ENCODE assay signal across 9 cellular contexts in the genomic region with DNA sequence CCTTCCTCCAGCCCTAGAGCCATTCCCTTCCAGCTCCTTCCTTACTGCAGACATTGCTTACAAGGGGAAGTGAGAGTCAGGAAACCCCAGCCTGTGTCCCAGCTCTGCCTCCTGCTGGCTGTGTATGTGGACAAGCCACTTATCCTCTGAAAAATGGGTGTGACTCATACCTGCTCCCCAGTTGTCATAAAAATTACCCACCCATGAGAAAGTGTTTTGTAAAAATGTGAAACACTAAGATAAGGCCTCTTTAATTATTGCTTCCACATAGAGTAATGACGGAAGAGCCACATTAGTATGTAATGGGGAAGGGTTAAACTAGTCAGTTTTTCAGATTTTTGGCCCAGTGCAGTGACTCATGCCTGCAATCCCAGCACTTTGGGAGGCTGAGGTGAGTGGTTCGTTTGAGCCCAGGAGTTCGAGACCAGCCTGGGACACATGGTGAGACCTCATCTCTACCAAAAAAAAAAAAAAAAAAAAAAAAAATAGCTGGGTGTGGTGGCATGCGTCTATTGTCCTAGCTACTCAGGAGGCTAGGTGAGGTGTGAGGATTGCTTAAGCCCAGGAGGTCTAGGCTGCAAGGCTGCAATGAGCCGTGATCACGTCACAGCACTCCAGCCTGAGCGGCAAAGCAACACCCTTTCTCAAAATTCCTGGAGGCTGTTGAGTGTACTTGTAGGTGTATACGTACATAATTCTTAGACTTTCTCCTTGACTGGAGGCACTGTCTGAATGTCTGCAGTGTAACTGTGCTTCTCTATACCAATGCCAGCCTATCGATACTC.
DNase-seq lines count a peak whose midpoint lies in the region; ATAC-seq and TF ChIP-seq lines count a peak whose summit lies in the region.
"Had no signal": no experiment of that assay in that cellular context is flagged by ENCODE, and none has a peak within 500 bp of the region (broad histone marks: within the 10 kb centered on the region; RNA-seq: fewer than 3 reads in every experiment).

No MANE protein-coding gene starts in this region.

- peak; percentile 19 for TF ChIP-seq CTCF in nephron progenitor cell (IDR thresholded peaks at IDR 0.05)
- no peak for TF ChIP-seq CTCF in vagina (IDR thresholded peaks at IDR 0.05)
- no peak for TF ChIP-seq CTCF in activated CD8-positive, alpha-beta T cell treated with anti-CD3 and anti-CD28 coated beads for 36 hours (IDR thresholded peaks at IDR 0.05)

- no peaks in the 10 kb centered on the region for H3K36me3 Mint-ChIP-seq in nephron progenitor cell (ENCODE audit: low read depth)
- no peaks in the 10 kb centered on the region for H3K36me3 Mint-ChIP-seq in activated CD4-positive, alpha-beta memory T cell treated with anti-CD3 and anti-CD28 coated beads for 36 hours
- no peaks in the 10 kb centered on the region for H3K36me3 Mint-ChIP-seq in activated CD8-positive, alpha-beta T cell treated with anti-CD3 and anti-CD28 coated beads for 36 hours (ENCODE audit: low read depth)
- H3K36me3 Mint-ChIP-seq: IgD-negative memory B cell had no signal

- H3K27me3 Mint-ChIP-seq in nephron progenitor cell (ENCODE audit: low read depth, poor library complexity): peaks cover 4% of the 10 kb centered on the region
- H3K27me3 Mint-ChIP-seq in activated CD4-positive, alpha-beta memory T cell treated with anti-CD3 and anti-CD28 coated beads for 36 hours: peaks cover 1% of the 10 kb centered on the region
- H3K27me3 Mint-ChIP-seq in activated CD8-positive, alpha-beta T cell treated with anti-CD3 and anti-CD28 coated beads for 36 hours: peaks cover 5% of the 10 kb centered on the region

- H3K27ac Mint-ChIP-seq in nephron progenitor cell: no peak overlapping the region
- H3K27ac Mint-ChIP-seq in activated CD4-positive, alpha-beta memory T cell treated with anti-CD3 and anti-CD28 coated beads for 36 hours: no peak overlapping the region
- no peak overlapping the region for H3K27ac Mint-ChIP-seq in activated CD8-positive, alpha-beta T cell treated with anti-CD3 and anti-CD28 coated beads for 36 hours
- H3K27ac Mint-ChIP-seq: IgD-negative memory B cell had no signal

- no peak overlapping the region for H3K4me3 ChIP-seq in vagina

- no peak for ATAC-seq in activated CD8-positive, alpha-beta T cell treated with anti-CD3 and anti-CD28 coated beads for 36 hours

- H3K9me3 ChIP-seq in vagina: no peaks in the 10 kb centered on the region

- intact Hi-C loops in vagina (cut with DNase I): no loop called here
- intact Hi-C loops in activated CD4-positive, alpha-beta memory T cell treated with anti-CD3 and anti-CD28 coated beads for 36 hours (cut with micrococcal nuclease): no loop called here
- intact Hi-C loops in activated CD8-positive, alpha-beta T cell treated with anti-CD3 and anti-CD28 coated beads for 36 hours (cut with micrococcal nuclease): no loop called here

- TF ChIP-seq POLR2A in vagina (IDR thresholded peaks at IDR 0.05): no peak

- no peaks in the 10 kb centered on the region for H3K4me1 ChIP-seq in vagina

- no peaks in the 10 kb centered on the region for H3K36me3 ChIP-seq in vagina

- no peak overlapping the region for H3K4me3 Mint-ChIP-seq in nephron progenitor cell
- H3K4me3 Mint-ChIP-seq in activated CD4-positive, alpha-beta memory T cell treated with anti-CD3 and anti-CD28 coated beads for 36 hours: no peak overlapping the region
- no peak overlapping the region for H3K4me3 Mint-ChIP-seq in activated CD8-positive, alpha-beta T cell treated with anti-CD3 and anti-CD28 coated beads for 36 hours
- H3K4me3 Mint-ChIP-seq: IgD-negative memory B cell had no signal

- CTCF ChIA-PET in activated CD4-positive, alpha-beta memory T cell treated with anti-CD3 and anti-CD28 coated beads for 36 hours (lab: Charles Lee): interaction anchor here (0.7 kb wide), 1 partner anchor 115 kb away, joined by 3 read pairs; no protein-coding TSS in a partner anchor
- CTCF ChIA-PET in activated CD8-positive, alpha-beta T cell treated with anti-CD3 and anti-CD28 coated beads for 36 hours (lab: Charles Lee): interaction anchor here (0.7 kb wide), 1 partner anchor 109 kb away, joined by 3 read pairs; no protein-coding TSS in a partner anchor

- H3K27me3 ChIP-seq in vagina: no peaks in the 10 kb centered on the region

- H3K9me3 Mint-ChIP-seq in nephron progenitor cell: no peaks in the 10 kb centered on the region
- H3K9me3 Mint-ChIP-seq in activated CD4-positive, alpha-beta memory T cell treated with anti-CD3 and anti-CD28 coated beads for 36 hours: no peaks in the 10 kb centered on the region
- no peaks in the 10 kb centered on the region for H3K9me3 Mint-ChIP-seq in activated CD8-positive, alpha-beta T cell treated with anti-CD3 and anti-CD28 coated beads for 36 hours
- H3K9me3 Mint-ChIP-seq: IgD-negative memory B cell had no signal

- DNase-seq in GDM1 (lab: John Stamatoyannopoulos, UW) (peak; percentile 66), MV-4-11 (lab: John Stamatoyannopoulos, UW) (peak; percentile 93), dermis blood vessel endothelial cell (peak; percentile 35), nephron progenitor cell (no peak), vagina (ENCODE audit: extremely low spot score in 2 of 2) (no peak), HPDE6-E6E7 (ENCODE audit: extremely low spot score) (no peak)
- DNase-seq in activated CD4-positive, alpha-beta memory T cell treated with anti-CD3 and anti-CD28 coated beads for 36 hours: no peak
- no peak for DNase-seq in activated CD8-positive, alpha-beta T cell treated with anti-CD3 and anti-CD28 coated beads for 36 hours

- no peak overlapping the region for H3K27ac ChIP-seq in vagina

- H3K4me1 Mint-ChIP-seq in nephron progenitor cell: peaks cover under 1% of the 10 kb centered on the region
- no peaks in the 10 kb centered on the region for H3K4me1 Mint-ChIP-seq in activated CD4-positive, alpha-beta memory T cell treated with anti-CD3 and anti-CD28 coated beads for 36 hours (ENCODE audit: low read depth)
- no peaks in the 10 kb centered on the region for H3K4me1 Mint-ChIP-seq in activated CD8-positive, alpha-beta T cell treated with anti-CD3 and anti-CD28 coated beads for 36 hours (ENCODE audit: low read depth)
- H3K4me1 Mint-ChIP-seq: IgD-negative memory B cell had no signal

- POLR2A ChIA-PET in activated CD4-positive, alpha-beta memory T cell treated with anti-CD3 and anti-CD28 coated beads for 36 hours (lab: Charles Lee): no interaction called here
- POLR2A ChIA-PET in activated CD8-positive, alpha-beta T cell treated with anti-CD3 and anti-CD28 coated beads for 36 hours (lab: Charles Lee): interaction anchor here (0.6 kb wide), 1 partner anchor 531 kb away, joined by 3 read pairs; no protein-coding TSS in a partner anchor

Comparison
In these comparisons a context has a peak if more than half of its experiments do, and no peak if none do; other contexts are left out.
1. DNase-seq: peak in GDM1 (single experiment), MV-4-11 (single experiment) and dermis blood vessel endothelial cell (single experiment); none in nephron progenitor cell (single experiment), vagina (0 of 2), HPDE6-E6E7 (single experiment), activated CD4-positive, alpha-beta memory T cell treated with anti-CD3 and anti-CD28 coated beads for 36 hours (single experiment) and activated CD8-positive, alpha-beta T cell treated with anti-CD3 and anti-CD28 coated beads for 36 hours (single experiment).